In genomic region chr11:70656293-70656692, GRCh38 we compare ENCODE assay signal across 30 cellular contexts.
"Had no signal": no experiment of that assay in that cellular context is flagged by ENCODE, and none has a peak within 500 bp of the region (broad histone marks: within the 10 kb centered on the region; RNA-seq: fewer than 3 reads in every experiment).

No MANE protein-coding gene starts in this region.

- DNase-seq: activated CD4-positive, alpha-beta memory T cell treated with anti-CD3 and anti-CD28 coated beads for 36 hours; activated CD4-positive, alpha-beta T cell treated with anti-CD3 and anti-CD28 coated beads, Interleukin-2, amount 10 ng/mL, durations not matched to agents 24 days and 14 days; activated CD8-positive, alpha-beta memory T cell treated with anti-CD3 and anti-CD28 coated beads, Interleukin-2, amount 50 U/mL, for 4 hours; activated effector memory CD4-positive, alpha-beta T cell treated with anti-CD3 and anti-CD28 coated beads, Interleukin-2, amount 50 U/mL, for 16 hours; activated naive CD4-positive, alpha-beta T cell treated with anti-CD3 and anti-CD28 coated beads for 36 hours; activated naive CD8-positive, alpha-beta T cell treated with anti-CD3 and anti-CD28 coated beads for 36 hours; activated T-cell treated with anti-CD3 and anti-CD28 coated beads, Interleukin-2, amount 50 U/mL, for 1 hour; adrenal gland; aorta; body of pancreas; cerebellar nuclear complex; colonic mucosa; effector CD8-positive, alpha-beta T cell; islet precursor cell; left colon; lower lobe of right lung; mesenchymal stem cell; natural killer cell; stimulated activated CD4-positive, alpha-beta T cell treated with anti-CD3 and anti-CD28 coated beads, Interleukin-12 subunit alpha, Interleukin-12 subunit beta, amount 100 ng/mL, for 4 hours; stimulated activated CD4-positive, alpha-beta T cell treated with anti-CD3 and anti-CD28 coated beads, Interleukin-4, amount 100 ng/mL, for 24 hours; T-helper 9 cell; trophoblast cell had no signal

- H3K36me3 ChIP-seq: adrenal gland, cardiac muscle cell, colonic mucosa, lower lobe of right lung, thoracic aorta had no signal

- H3K27me3 ChIP-seq: body of pancreas, colonic mucosa had no signal

- ATAC-seq: activated CD4-positive, CD25-positive, alpha-beta regulatory T cell treated with anti-CD3 and anti-CD28 coated beads, Interleukin-2, amount 50 U/mL, for 24 hours; body of pancreas; left colon; lower lobe of right lung; natural killer cell; sciatic nerve; stimulated activated effector memory CD8-positive, alpha-beta T cell treated with anti-CD3 and anti-CD28 coated beads, Interleukin-12 subunit alpha, Interleukin-12 subunit beta, amount 100 ng/mL, for 72 hours had no signal

- H3K27ac ChIP-seq: adrenal gland, body of pancreas, cardiac muscle cell, colonic mucosa, epithelial cell of prostate, lower lobe of right lung, skin epidermis, thoracic aorta, VCaP had no signal

- H3K4me1 ChIP-seq: adrenal gland, body of pancreas, colonic mucosa, lower lobe of right lung had no signal

- H3K9me3 ChIP-seq: adrenal gland, body of pancreas, colonic mucosa, lower lobe of right lung, thoracic aorta had no signal

- H3K4me3 ChIP-seq: adrenal gland, body of pancreas, cardiac muscle cell, colonic mucosa, lower lobe of right lung, skin epidermis, thoracic aorta had no signal
